Comparison of ENCODE assay signal across 1 cellular context in the genomic region with DNA sequence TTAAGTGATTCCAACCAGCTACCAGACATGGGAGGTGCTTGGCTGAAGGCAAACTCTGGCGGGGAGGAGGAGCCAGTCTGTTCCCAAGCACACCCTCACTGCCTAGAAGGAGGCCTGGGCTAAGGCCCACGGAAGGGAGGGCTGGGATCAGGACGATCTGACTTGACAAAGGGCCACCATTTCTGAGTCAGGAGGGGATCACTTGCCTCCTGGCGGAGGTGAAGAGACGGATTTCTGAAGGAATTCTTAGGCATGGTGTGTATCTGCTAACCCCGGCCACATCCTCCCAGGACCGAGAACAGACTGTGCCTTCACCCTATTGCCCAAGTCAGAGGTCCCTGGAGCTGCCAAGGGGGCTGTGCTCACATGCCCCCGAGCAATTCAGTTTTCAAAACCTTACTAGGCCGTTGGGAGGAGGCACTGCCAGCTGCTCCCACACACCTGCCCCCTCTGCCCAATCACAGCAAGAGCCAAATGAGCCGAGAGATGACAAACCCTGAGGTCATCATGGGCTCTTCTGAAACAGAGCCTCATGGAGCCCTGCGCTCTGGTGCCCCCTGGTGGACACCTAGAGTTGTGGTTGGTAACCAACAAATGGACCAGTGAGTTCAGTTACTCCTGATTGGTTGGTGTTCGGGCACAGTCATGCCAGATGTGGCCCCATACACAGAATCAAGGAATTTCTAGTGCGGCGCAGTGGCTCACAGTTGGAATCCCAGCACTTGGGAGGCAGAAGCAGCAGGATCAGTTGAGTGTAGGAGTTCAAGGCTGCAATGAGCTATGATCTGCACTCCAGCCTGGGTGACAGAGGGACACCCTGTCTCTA.
A peak's percentile ranks its signal among the peaks of the same experiment; 100 is the strongest.
TF ChIP-seq lines count a peak whose summit lies in the region.

No MANE protein-coding gene starts in this region.

TF ChIP-seq in HepG2, 621 proteins besides CTCF, POLR2A, EP300 and RAD21 (continued from another document and continues in another):
- TF ChIP-seq RARA (CRISPR knock-in tag; IDR thresholded peaks at IDR 0.05) (no peak), IRF2 (CRISPR knock-in tag; IDR thresholded peaks at IDR 0.05) (peak; percentile 81), SOX13 (IDR thresholded peaks at IDR 0.05) (no peak), SOX13 (CRISPR knock-in tag; conservative IDR thresholded peaks at IDR 0.05 in 1 of 2, IDR thresholded peaks at IDR 0.05 in 1 of 2) (0 out of 4 replicates have a peak, but pooled peaks of 1 of the 2 experiments have one; percentile 11), KMT2B (CRISPR knock-in tag; IDR thresholded peaks at IDR 0.05) (peak; percentile 48; the same call in 1 of the 2 replicates), ZNF232 (CRISPR knock-in tag; IDR thresholded peaks at IDR 0.05; ENCODE audit: borderline replicate concordance) (no peak), JARID2 (CRISPR knock-in tag; IDR thresholded peaks at IDR 0.05; ENCODE audit: insufficient replicate concordance) (no peak), ZKSCAN8 (CRISPR knock-in tag; IDR thresholded peaks at IDR 0.05; ENCODE audit: borderline replicate concordance) (0 out of 2 replicates have a peak, but pooled peaks have one; percentile 22), CREB3 (CRISPR knock-in tag; IDR thresholded peaks at IDR 0.05) (no peak), ZNF124 (CRISPR knock-in tag; IDR thresholded peaks at IDR 0.05) (no peak), NFYC (CRISPR knock-in tag; IDR thresholded peaks at IDR 0.05) (peak; percentile 70), KLF11 (CRISPR knock-in tag; IDR thresholded peaks at IDR 0.05) (peak; percentile 51; the same call in 1 of the 2 replicates), ZNF713 (CRISPR knock-in tag; IDR thresholded peaks at IDR 0.05) (no peak), ZEB1 (IDR thresholded peaks at IDR 0.05; ENCODE audit: insufficient replicate concordance, low read depth) (peak; percentile 63), FOSL2 (CRISPR knock-in tag; IDR thresholded peaks at IDR 0.05) (peak; percentile 72), ZNF747 (CRISPR knock-in tag; IDR thresholded peaks at IDR 0.05; ENCODE audit: borderline replicate concordance) (0 out of 2 replicates have a peak, but pooled peaks have one; percentile 47), HMGXB4 (CRISPR knock-in tag; IDR thresholded peaks at IDR 0.05; ENCODE audit: borderline replicate concordance in 1 of 2, low read depth in 1 of 2) (peak; percentile 75 to 88), GMEB1 (CRISPR knock-in tag; IDR thresholded peaks at IDR 0.05; ENCODE audit: borderline replicate concordance) (no peak), ZNF788 (CRISPR knock-in tag; IDR thresholded peaks at IDR 0.05; ENCODE audit: borderline replicate concordance) (peak; percentile 40; the same call in 1 of the 2 replicates), RFXAP (CRISPR knock-in tag; IDR thresholded peaks at IDR 0.05; ENCODE audit: borderline replicate concordance) (0 out of 2 replicates have a peak, but pooled peaks have one; percentile 25), ZNF367 (CRISPR knock-in tag; IDR thresholded peaks at IDR 0.05; ENCODE audit: borderline replicate concordance) (no peak), ZFP36L2 (CRISPR knock-in tag; IDR thresholded peaks at IDR 0.05) (no peak), YY1 (IDR thresholded peaks at IDR 0.05; ENCODE audit: insufficient read depth, insufficient replicate concordance, low read depth, low read length) (peak; percentile 51), TBX3 (IDR thresholded peaks at IDR 0.05; ENCODE audit: borderline replicate concordance) (no peak), CCDC6 (CRISPR knock-in tag; IDR thresholded peaks at IDR 0.05) (no peak), ZNF883 (CRISPR knock-in tag; IDR thresholded peaks at IDR 0.05; ENCODE audit: not compliant biosample characterization) (no peak), ZNF331 (CRISPR knock-in tag; IDR thresholded peaks at IDR 0.05) (peak; percentile 60; the same call in 1 of the 2 replicates), CREBL2 (CRISPR knock-in tag; IDR thresholded peaks at IDR 0.05; ENCODE audit: borderline replicate concordance) (no peak), RXRA (CRISPR knock-in tag; IDR thresholded peaks at IDR 0.05) (peak; percentile 32; the same call in 1 of the 2 replicates), KDM1A (CRISPR knock-in tag; IDR thresholded peaks at IDR 0.05) (no peak), ZBTB3 (CRISPR knock-in tag; IDR thresholded peaks at IDR 0.05; ENCODE audit: borderline replicate concordance, low read depth) (no peak), POGK (CRISPR knock-in tag; conservative IDR thresholded peaks at IDR 0.05) (0 out of 2 replicates have a peak, but pooled peaks have one; percentile 22), KAT8 (CRISPR knock-in tag; IDR thresholded peaks at IDR 0.05) (peak; percentile 34; the same call in 1 of the 2 replicates), GZF1 (CRISPR knock-in tag; IDR thresholded peaks at IDR 0.05) (no peak), ZFX (CRISPR knock-in tag; IDR thresholded peaks at IDR 0.05; ENCODE audit: low read depth) (peak; percentile 30; the same call in 1 of the 2 replicates), XRCC5 (optimal IDR thresholded peaks at IDR 0.05; ENCODE audit: low read length) (peak; percentile 83), DMAP1 (CRISPR knock-in tag; IDR thresholded peaks at IDR 0.05) (0 out of 2 replicates have a peak, but pooled peaks have one; percentile 23), ZNF670 (CRISPR knock-in tag; IDR thresholded peaks at IDR 0.05; ENCODE audit: borderline replicate concordance) (no peak), MAFF (IDR thresholded peaks at IDR 0.05; ENCODE audit: low read depth, low read length) (no peak), CREB1 (IDR thresholded peaks at IDR 0.05) (peak; percentile 66), CREB1 (CRISPR knock-in tag; IDR thresholded peaks at IDR 0.05) (no peak), ZNF768 (CRISPR knock-in tag; IDR thresholded peaks at IDR 0.05) (no peak), KDM2A (CRISPR knock-in tag; IDR thresholded peaks at IDR 0.05; ENCODE audit: borderline replicate concordance, low read depth) (peak; percentile 75; the same call in 1 of the 2 replicates), ELF3 (CRISPR knock-in tag; IDR thresholded peaks at IDR 0.05) (0 out of 2 replicates have a peak, but pooled peaks have one; percentile 30), SAP130 (CRISPR knock-in tag; IDR thresholded peaks at IDR 0.05; ENCODE audit: low read depth) (peak; percentile 58)
- TF ChIP-seq, protein P1, sequence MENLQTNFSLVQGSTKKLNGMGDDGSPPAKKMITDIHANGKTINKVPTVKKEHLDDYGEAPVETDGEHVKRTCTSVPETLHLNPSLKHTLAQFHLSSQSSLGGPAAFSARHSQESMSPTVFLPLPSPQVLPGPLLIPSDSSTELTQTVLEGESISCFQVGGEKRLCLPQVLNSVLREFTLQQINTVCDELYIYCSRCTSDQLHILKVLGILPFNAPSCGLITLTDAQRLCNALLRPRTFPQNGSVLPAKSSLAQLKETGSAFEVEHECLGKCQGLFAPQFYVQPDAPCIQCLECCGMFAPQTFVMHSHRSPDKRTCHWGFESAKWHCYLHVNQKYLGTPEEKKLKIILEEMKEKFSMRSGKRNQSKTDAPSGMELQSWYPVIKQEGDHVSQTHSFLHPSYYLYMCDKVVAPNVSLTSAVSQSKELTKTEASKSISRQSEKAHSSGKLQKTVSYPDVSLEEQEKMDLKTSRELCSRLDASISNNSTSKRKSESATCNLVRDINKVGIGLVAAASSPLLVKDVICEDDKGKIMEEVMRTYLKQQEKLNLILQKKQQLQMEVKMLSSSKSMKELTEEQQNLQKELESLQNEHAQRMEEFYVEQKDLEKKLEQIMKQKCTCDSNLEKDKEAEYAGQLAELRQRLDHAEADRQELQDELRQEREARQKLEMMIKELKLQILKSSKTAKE (CRISPR knock-in tag; IDR thresholded peaks at IDR 0.05; ENCODE audit: borderline replicate concordance) = no peak
- TF ChIP-seq, protein P2, sequence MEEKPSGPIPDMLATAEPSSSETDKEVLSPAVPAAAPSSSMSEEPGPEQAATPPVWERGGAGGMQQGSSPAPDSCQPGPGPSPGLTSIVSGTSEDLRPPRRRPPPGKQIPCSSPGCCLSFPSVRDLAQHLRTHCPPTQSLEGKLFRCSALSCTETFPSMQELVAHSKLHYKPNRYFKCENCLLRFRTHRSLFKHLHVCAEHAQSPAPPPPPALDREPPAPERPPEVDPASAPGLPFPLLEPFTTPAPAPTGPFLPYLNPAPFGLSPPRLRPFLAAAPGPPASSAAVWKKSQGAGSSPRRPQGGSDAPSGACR (CRISPR knock-in tag; IDR thresholded peaks at IDR 0.05) = no peak
- TF ChIP-seq, protein P3, sequence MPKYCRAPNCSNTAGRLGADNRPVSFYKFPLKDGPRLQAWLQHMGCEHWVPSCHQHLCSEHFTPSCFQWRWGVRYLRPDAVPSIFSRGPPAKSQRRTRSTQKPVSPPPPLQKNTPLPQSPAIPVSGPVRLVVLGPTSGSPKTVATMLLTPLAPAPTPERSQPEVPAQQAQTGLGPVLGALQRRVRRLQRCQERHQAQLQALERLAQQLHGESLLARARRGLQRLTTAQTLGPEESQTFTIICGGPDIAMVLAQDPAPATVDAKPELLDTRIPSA (CRISPR knock-in tag; IDR thresholded peaks at IDR 0.05; ENCODE audit: borderline replicate concordance) = no peak
- TF ChIP-seq, protein P4, sequence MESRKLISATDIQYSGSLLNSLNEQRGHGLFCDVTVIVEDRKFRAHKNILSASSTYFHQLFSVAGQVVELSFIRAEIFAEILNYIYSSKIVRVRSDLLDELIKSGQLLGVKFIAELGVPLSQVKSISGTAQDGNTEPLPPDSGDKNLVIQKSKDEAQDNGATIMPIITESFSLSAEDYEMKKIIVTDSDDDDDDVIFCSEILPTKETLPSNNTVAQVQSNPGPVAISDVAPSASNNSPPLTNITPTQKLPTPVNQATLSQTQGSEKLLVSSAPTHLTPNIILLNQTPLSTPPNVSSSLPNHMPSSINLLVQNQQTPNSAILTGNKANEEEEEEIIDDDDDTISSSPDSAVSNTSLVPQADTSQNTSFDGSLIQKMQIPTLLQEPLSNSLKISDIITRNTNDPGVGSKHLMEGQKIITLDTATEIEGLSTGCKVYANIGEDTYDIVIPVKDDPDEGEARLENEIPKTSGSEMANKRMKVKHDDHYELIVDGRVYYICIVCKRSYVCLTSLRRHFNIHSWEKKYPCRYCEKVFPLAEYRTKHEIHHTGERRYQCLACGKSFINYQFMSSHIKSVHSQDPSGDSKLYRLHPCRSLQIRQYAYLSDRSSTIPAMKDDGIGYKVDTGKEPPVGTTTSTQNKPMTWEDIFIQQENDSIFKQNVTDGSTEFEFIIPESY (CRISPR knock-in tag; IDR thresholded peaks at IDR 0.05) = peak; percentile 37; the same call in 1 of the 2 replicates
- TF ChIP-seq, protein P5, sequence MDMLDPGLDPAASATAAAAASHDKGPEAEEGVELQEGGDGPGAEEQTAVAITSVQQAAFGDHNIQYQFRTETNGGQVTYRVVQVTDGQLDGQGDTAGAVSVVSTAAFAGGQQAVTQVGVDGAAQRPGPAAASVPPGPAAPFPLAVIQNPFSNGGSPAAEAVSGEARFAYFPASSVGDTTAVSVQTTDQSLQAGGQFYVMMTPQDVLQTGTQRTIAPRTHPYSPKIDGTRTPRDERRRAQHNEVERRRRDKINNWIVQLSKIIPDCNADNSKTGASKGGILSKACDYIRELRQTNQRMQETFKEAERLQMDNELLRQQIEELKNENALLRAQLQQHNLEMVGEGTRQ (IDR thresholded peaks at IDR 0.05; ENCODE audit: low read depth, low read length) = no peak
- TF ChIP-seq, protein P5 (CRISPR knock-in tag; IDR thresholded peaks at IDR 0.05; ENCODE audit: borderline replicate concordance) = no peak
